Comparison of ENCODE assay signal across 19 cellular contexts in the genomic region with DNA sequence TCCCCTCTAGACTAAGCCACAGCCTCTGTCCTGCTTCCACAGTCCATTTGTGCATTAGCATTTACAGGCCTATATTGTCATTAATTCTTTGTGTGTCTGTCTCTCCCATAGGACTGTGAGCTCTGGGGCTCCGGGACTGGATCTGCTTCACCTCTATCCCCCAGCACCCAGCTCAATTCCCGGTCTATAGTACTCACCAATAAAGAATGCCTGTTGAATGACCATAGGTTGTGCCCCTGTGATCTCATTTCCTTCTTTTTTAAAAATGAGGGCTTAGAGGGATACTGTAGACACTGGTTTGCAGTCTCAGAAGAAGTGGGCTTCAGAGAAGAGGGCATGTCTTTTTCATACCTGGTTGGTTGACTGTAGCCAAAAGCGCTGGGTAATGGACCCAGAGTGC. TPM values are rescaled to one million over a fixed set of nuclear protein-coding genes. Genes with fewer than 3 reads are reported as not detected.
DNase-seq lines count a peak whose midpoint lies in the region; FAIRE-seq and TF ChIP-seq lines count a peak whose summit lies in the region.
"Had no signal": no experiment of that assay in that cellular context is flagged by ENCODE, and none has a peak within 500 bp of the region (broad histone marks: within the 10 kb centered on the region; RNA-seq: fewer than 3 reads in every experiment).

No MANE protein-coding gene starts in this region.

- peaks cover 34% of the 10 kb centered on the region for H3K27me3 Mint-ChIP-seq in astrocyte (ENCODE audit: low read depth, unreplicated experiment)

- H3K27ac ChIP-seq in astrocyte (ENCODE audit: low read depth, low read length) (no peak overlapping the region), neuronal stem cell (replicated peaks; ENCODE audit: low read length) (no peak overlapping the region)

- no peak overlapping the region for H3K18ac ChIP-seq in neuronal stem cell (ENCODE audit: low read length)

- H3K9me3 ChIP-seq in astrocyte (ENCODE audit: insufficient read depth, low read depth, low read length) (no peaks in the 10 kb centered on the region), neuronal stem cell (replicated peaks in 1 of 2; ENCODE audit: control insufficient read depth in 2 of 2, insufficient read depth in 1 of 2, low read depth in 1 of 2, low read length in 2 of 2) (no peaks in the 10 kb centered on the region)
- H3K9me3 ChIP-seq: BE2C had no signal

- TF ChIP-seq POLR2A in H54 (IDR thresholded peaks at IDR 0.05; ENCODE audit: low read depth, low read length) = no peak
- no peak for TF ChIP-seq POLR2A in erythroblast (IDR thresholded peaks at IDR 0.05; ENCODE audit: low read length)

- H3K23ac ChIP-seq in neuronal stem cell (ENCODE audit: low read depth, low read length, poor library complexity) = no peak overlapping the region

- no peak overlapping the region for H3K4me3 Mint-ChIP-seq in astrocyte (ENCODE audit: unreplicated experiment)

- no peak overlapping the region for H2AK5ac ChIP-seq in neuronal stem cell (ENCODE audit: low read depth, low read length)

- no peaks in the 10 kb centered on the region for H3K27me3 ChIP-seq in astrocyte (ENCODE audit: insufficient read depth, low read length)
- H3K27me3 ChIP-seq in neuronal stem cell (ENCODE audit: control insufficient read depth in 3 of 3, insufficient read depth in 3 of 3, low read depth in 1 of 3, low read length in 3 of 3) = no peaks in the 10 kb centered on the region
- H3K27me3 ChIP-seq: BE2C had no signal

- DNase-seq in EH (ENCODE audit: low read depth) = peak; percentile 7
- peak; percentile 56 for DNase-seq in H54 (ENCODE audit: insufficient read length, low spot score)
- DNase-seq in HT1080 (ENCODE audit: low read depth) = peak; percentile 53
- DNase-seq in astrocyte (ENCODE audit: low read depth) = no peak
- DNase-seq in AG08395 (ENCODE audit: low spot score) = no peak
- no peak for DNase-seq in NCI-H1092 treated with DMSO at 0.1 percent for 48 hours (lab: John Stamatoyannopoulos, UW)
- DNase-seq in neuronal stem cell (ENCODE audit: low spot score) = no peak
- no peak for DNase-seq in erythroblast (lab: John Stamatoyannopoulos, UW)
- DNase-seq: 8988T; BE2C; C1 segment of cervical spinal cord; CD4-positive, CD25-positive, alpha-beta regulatory T cell; CD8-positive, alpha-beta memory T cell; COR-L47; DMS 273 treated with DMSO at 0.1 percent for 48 hours; DMS53; DND-41; GF-D8; KG1 had no signal

- H3K9me3 Mint-ChIP-seq in astrocyte (ENCODE audit: unreplicated experiment) = no peaks in the 10 kb centered on the region
- H3K9me3 Mint-ChIP-seq: CD4-positive, CD25-positive, alpha-beta regulatory T cell; CD8-positive, alpha-beta memory T cell had no signal

- H4K8ac ChIP-seq in neuronal stem cell (ENCODE audit: low read depth, low read length) = no peak overlapping the region

- H3K36me3 ChIP-seq in astrocyte (ENCODE audit: insufficient read depth, low read length) (no peaks in the 10 kb centered on the region), neuronal stem cell (replicated peaks in 1 of 2; ENCODE audit: control insufficient read depth in 2 of 2, insufficient read depth in 2 of 2, low read length in 2 of 2) (peaks cover 0 to 16% of the 10 kb centered on the region in 2 donors)
- H3K36me3 ChIP-seq: BE2C had no signal

- no peak overlapping the region for H3K27ac Mint-ChIP-seq in astrocyte (ENCODE audit: unreplicated experiment)
- H3K27ac Mint-ChIP-seq: CD4-positive, CD25-positive, alpha-beta regulatory T cell had no signal

- no peak for TF ChIP-seq CTCF in astrocyte (IDR thresholded peaks at IDR 0.05; ENCODE audit: insufficient read depth, low read depth, low read length)

- H3K4me2 ChIP-seq in astrocyte (ENCODE audit: low read length) (peak overlapping the region; percentile 45), neuronal stem cell (ENCODE audit: insufficient read depth, low read length, poor library complexity, severe bottlenecking) (no peak overlapping the region)

- H3K14ac ChIP-seq in neuronal stem cell (ENCODE audit: low read length) = no peak overlapping the region

- peaks cover 3% of the 10 kb centered on the region for H3K36me3 Mint-ChIP-seq in astrocyte (ENCODE audit: low read depth, unreplicated experiment)
- H3K36me3 Mint-ChIP-seq: CD4-positive, CD25-positive, alpha-beta regulatory T cell; CD8-positive, alpha-beta memory T cell had no signal

- peaks cover 3% of the 10 kb centered on the region for H3K79me1 ChIP-seq in neuronal stem cell (ENCODE audit: low read depth, low read length)

- peaks cover 6% of the 10 kb centered on the region for H3K4me1 ChIP-seq in astrocyte (ENCODE audit: insufficient read depth, low read length)
- H3K4me1 ChIP-seq in neuronal stem cell (ENCODE audit: control insufficient read depth in 2 of 2, insufficient read depth in 1 of 2, low read depth in 1 of 2, low read length in 2 of 2) = peaks cover 18 to 32% of the 10 kb centered on the region in 2 donors

- H3K4ac ChIP-seq in neuronal stem cell (ENCODE audit: low read length) = no peak overlapping the region

- no peak overlapping the region for H2BK5ac ChIP-seq in neuronal stem cell (ENCODE audit: low read length)

- H4K91ac ChIP-seq in neuronal stem cell (ENCODE audit: low read depth, low read length, poor library complexity) = no peak overlapping the region

- no peaks in the 10 kb centered on the region for H3K79me2 ChIP-seq in astrocyte (ENCODE audit: insufficient read depth, low read length)

- H2BK15ac ChIP-seq in neuronal stem cell (ENCODE audit: low read length) = no peak overlapping the region

- H2BK12ac ChIP-seq in neuronal stem cell (ENCODE audit: low read length) = no peak overlapping the region

- H2AFZ ChIP-seq in astrocyte (ENCODE audit: low read depth, low read length) (no peak overlapping the region), neuronal stem cell (ENCODE audit: low read length) (no peak overlapping the region)

- H3K4me3 ChIP-seq in astrocyte (ENCODE audit: insufficient read depth, low read depth, low read length) = no peak overlapping the region
- no peak overlapping the region for H3K4me3 ChIP-seq in neuronal stem cell (ENCODE audit: low read length in 2 of 2)

- no CpG with 5 or more reads among the region's 3 CpGs for WGBS in neuronal stem cell (ENCODE audit: extremely low coverage in 2 of 2, insufficient read length in 2 of 2, insufficient replicate concordance in 1 of 2), 2 donors

- peaks cover 13% of the 10 kb centered on the region for H3K4me1 Mint-ChIP-seq in astrocyte (ENCODE audit: low read depth, unreplicated experiment)

- no peak for FAIRE-seq in H54 (lab: Jason Lieb, UNC)
- FAIRE-seq in astrocyte (lab: Jason Lieb, UNC) = no peak

- H2BK120ac ChIP-seq in neuronal stem cell (ENCODE audit: low read depth, low read length) = no peak overlapping the region

- no peak overlapping the region for H3K9ac ChIP-seq in astrocyte (ENCODE audit: low read length)
- H3K9ac ChIP-seq in neuronal stem cell (ENCODE audit: low read depth, low read length, poor library complexity) = no peak overlapping the region

- H4K20me1 ChIP-seq in astrocyte (ENCODE audit: insufficient read depth, low read length) = no peaks in the 10 kb centered on the region

RNA-seq across cellular contexts. Expression of a gene that starts 8.8 kb away (rescaled TPM):
- total RNA-seq in HT1080 (2014; rRNA removed; shearing (Covaris generic)) = not detected in 2 replicates
- polyA plus RNA-seq in HT1080 (2015; cell fraction: cytosol; rRNA removed) = 0.17 TPM in 2 replicates
- polyA plus RNA-seq in HT1080 (2015; cell fraction: nucleus; rRNA removed) = 0.20 TPM in 1 of 2 replicates, not detected in the other
- 2.3 and 3.3 TPM in 2 replicates for total RNA-seq in astrocyte
- 34.6 TPM for polyA plus RNA-seq in neuronal stem cell (2013, experiment 1 of 2)
- 34.4 TPM for polyA plus RNA-seq in neuronal stem cell (2013, experiment 2 of 2)

RNA-seq across cellular contexts. Expression of a gene that starts 42.9 kb away (rescaled TPM):
- 105 and 115 TPM in 2 replicates for total RNA-seq in HT1080 (2014; rRNA removed; shearing (Covaris generic))
- polyA plus RNA-seq in HT1080 (2015; cell fraction: cytosol; rRNA removed) = 98.1 and 129 TPM in 2 replicates
- 90.3 and 94.5 TPM in 2 replicates for polyA plus RNA-seq in HT1080 (2015; cell fraction: nucleus; rRNA removed)
- total RNA-seq in astrocyte = 38.2 and 42.6 TPM in 2 replicates
- polyA plus RNA-seq in neuronal stem cell (2013, experiment 1 of 2) = 52.4 TPM
- polyA plus RNA-seq in neuronal stem cell (2013, experiment 2 of 2) = 53.8 TPM

RNA-seq across cellular contexts. Expression of a gene that starts 50.1 kb away (rescaled TPM):
- 21.6 and 36.0 TPM in 2 replicates for total RNA-seq in HT1080 (2014; rRNA removed; shearing (Covaris generic))
- polyA plus RNA-seq in HT1080 (2015; cell fraction: cytosol; rRNA removed) = 53.1 and 54.8 TPM in 2 replicates
- polyA plus RNA-seq in HT1080 (2015; cell fraction: nucleus; rRNA removed) = 32.9 and 35.2 TPM in 2 replicates
- 107 and 116 TPM in 2 replicates for total RNA-seq in astrocyte
- 26.5 TPM for polyA plus RNA-seq in neuronal stem cell (2013, experiment 1 of 2)
- 25.9 TPM for polyA plus RNA-seq in neuronal stem cell (2013, experiment 2 of 2)

Comparison
In these comparisons a context has a peak if more than half of its experiments do, and no peak if none do; other contexts are left out.
1. DNase-seq: peak in EH (single experiment), H54 (single experiment) and HT1080 (single experiment); none in astrocyte (single experiment), AG08395 (single experiment), NCI-H1092 treated with DMSO at 0.1 percent for 48 hours (single experiment), neuronal stem cell (single experiment) and erythroblast (0 of 2).